Comparison of ENCODE assay signal across 28 cellular contexts in the genomic region with DNA sequence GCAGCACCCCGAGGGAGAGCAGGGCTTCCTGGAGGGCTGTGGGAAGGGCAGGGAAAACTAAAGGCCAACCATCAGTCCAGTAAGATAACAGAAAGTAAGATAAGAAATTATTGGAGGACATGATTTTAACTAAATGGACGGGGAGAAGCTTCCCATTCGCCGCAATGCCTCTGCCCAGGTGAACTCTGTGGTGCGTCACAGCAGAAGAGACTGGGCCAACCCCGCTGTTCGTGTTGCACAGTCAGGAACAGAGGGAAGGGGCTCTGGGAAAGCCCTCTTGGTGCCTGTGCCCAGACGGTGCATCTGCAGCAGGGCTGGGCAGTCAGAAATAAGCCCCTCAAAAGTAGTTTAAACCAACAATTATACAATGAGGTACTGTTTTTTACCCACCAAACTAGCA.
"Had no signal": no experiment of that assay in that cellular context is flagged by ENCODE, and none has a peak within 500 bp of the region (broad histone marks: within the 10 kb centered on the region; RNA-seq: fewer than 3 reads in every experiment).

No MANE protein-coding gene starts in this region.

- H3K4me1 ChIP-seq: parathyroid adenoma, prostate gland, right lobe of liver, sigmoid colon, stomach, thyroid gland, tibial nerve, upper lobe of left lung, vagina had no signal

- H3K4me3 ChIP-seq: neural progenitor cell, ovary, prostate gland, right lobe of liver, sigmoid colon, stomach, thoracic aorta, thyroid gland, tibial nerve, upper lobe of left lung, vagina had no signal

- DNase-seq: naive thymus-derived CD4-positive, alpha-beta T cell; natural killer cell; nucleus accumbens; ovary; posterior cingulate gyrus; retina; right cardiac atrium; right lobe of liver; sigmoid colon; small intestine; stimulated activated CD4-positive, alpha-beta T cell treated with anti-CD3 and anti-CD28 coated beads, Interleukin-15, amount 100 ng/mL, for 24 hours; stimulated activated CD4-positive, alpha-beta T cell treated with anti-CD3 and anti-CD28 coated beads, Interleukin-2, amount 100 ng/mL, for 24 hours; stimulated activated CD4-positive, alpha-beta T cell treated with anti-CD3 and anti-CD28 coated beads, Interleukin-2, amount 100 ng/mL, for 48 hours; stimulated activated CD4-positive, alpha-beta T cell treated with anti-CD3 and anti-CD28 coated beads, Interleukin-4, amount 100 ng/mL, for 24 hours; stimulated activated naive B cell treated with anti-CD40 and anti-IgM and Interleukin-4, amounts not matched to agents 10 μg/mL and 1 μg/mL and 100 μg/mL, for 72 hours; stimulated activated naive CD4-positive, alpha-beta T cell treated with Interleukin-2 at 50 U/mL for 16 hours; stomach; thyroid gland; trophoblast cell; upper lobe of left lung had no signal

- H3K9me3 ChIP-seq: neutrophil, ovary, prostate gland, right lobe of liver, thoracic aorta, thyroid gland, vagina had no signal

- ATAC-seq: naive thymus-derived CD4-positive, alpha-beta T cell; natural killer cell; right cardiac atrium; right lobe of liver; stimulated activated effector memory CD8-positive, alpha-beta T cell treated with anti-CD3 and anti-CD28 coated beads, Interleukin-12 subunit alpha, Interleukin-12 subunit beta, amount 100 ng/mL, for 72 hours; stimulated activated naive B cell treated with anti-CD40 and anti-IgM and Interleukin-4, amounts not matched to agents 10 μg/mL and 1 μg/mL and 100 μg/mL, for 72 hours had no signal

- H3K27ac ChIP-seq: neural progenitor cell, neutrophil, ovary, parathyroid adenoma, prostate gland, right lobe of liver, sigmoid colon, stomach, thoracic aorta, thyroid gland, tibial nerve, upper lobe of left lung, vagina had no signal

- H3K27me3 ChIP-seq: neural progenitor cell, neutrophil, ovary, right lobe of liver, sigmoid colon, stomach, thyroid gland, tibial nerve, upper lobe of left lung, vagina had no signal

- H3K36me3 ChIP-seq: neural progenitor cell, neutrophil, ovary, prostate gland, right lobe of liver, sigmoid colon, stomach, thoracic aorta, thyroid gland, tibial nerve, upper lobe of left lung, vagina had no signal
